In genomic region chr12:78149459-78149858, GRCh38 we compare ENCODE assay signal across 17 cellular contexts.
DNase-seq lines count a peak whose midpoint lies in the region; ATAC-seq and TF ChIP-seq lines count a peak whose summit lies in the region.
"Had no signal": no experiment of that assay in that cellular context is flagged by ENCODE, and none has a peak within 500 bp of the region (broad histone marks: within the 10 kb centered on the region; RNA-seq: fewer than 3 reads in every experiment).

No MANE protein-coding gene starts in this region.

- no peaks in the 10 kb centered on the region for H3K9me3 ChIP-seq in PC-3 (ENCODE audit: low read length)

- H3K4me3 ChIP-seq in PC-3 (ENCODE audit: low read length) = no peak overlapping the region
- H3K4me3 ChIP-seq: PC-9 had no signal

- no peak overlapping the region for H3K4me3 Mint-ChIP-seq in chondrocyte (ENCODE audit: unreplicated experiment)
- no peak overlapping the region for H3K4me3 Mint-ChIP-seq in stimulated activated naive CD8-positive, alpha-beta T cell treated with anti-CD3 and anti-CD28 coated beads, Interleukin-15, amount 100 ng/mL, for 72 hours
- H3K4me3 Mint-ChIP-seq: T-helper 1 cell treated with Interleukin-12 subunit alpha and Interleukin-12 subunit beta and Interleukin-4 antibody, amounts not matched to agents 30 μg/mL and 1 μg/mL, for 36 hours had no signal

- no peak overlapping the region for H3K4me2 ChIP-seq in PC-3 (ENCODE audit: low read length)
- H3K4me2 ChIP-seq: PC-9 had no signal

- H3K27me3 Mint-ChIP-seq in chondrocyte (ENCODE audit: low read depth) = no peaks in the 10 kb centered on the region
- no peaks in the 10 kb centered on the region for H3K27me3 Mint-ChIP-seq in stimulated activated naive CD8-positive, alpha-beta T cell treated with anti-CD3 and anti-CD28 coated beads, Interleukin-15, amount 100 ng/mL, for 72 hours

- peaks cover 11% of the 10 kb centered on the region for H3K4me1 Mint-ChIP-seq in chondrocyte (ENCODE audit: low read depth)
- no peaks in the 10 kb centered on the region for H3K4me1 Mint-ChIP-seq in stimulated activated naive CD8-positive, alpha-beta T cell treated with anti-CD3 and anti-CD28 coated beads, Interleukin-15, amount 100 ng/mL, for 72 hours

- H3K79me2 ChIP-seq in PC-3 (ENCODE audit: low read length) = no peaks in the 10 kb centered on the region

- no peaks in the 10 kb centered on the region for H3K9me3 Mint-ChIP-seq in chondrocyte (ENCODE audit: low read depth)
- H3K9me3 Mint-ChIP-seq in stimulated activated naive CD8-positive, alpha-beta T cell treated with anti-CD3 and anti-CD28 coated beads, Interleukin-15, amount 100 ng/mL, for 72 hours = no peaks in the 10 kb centered on the region
- H3K9me3 Mint-ChIP-seq: T-helper 1 cell treated with Interleukin-12 subunit alpha and Interleukin-12 subunit beta and Interleukin-4 antibody, amounts not matched to agents 30 μg/mL and 1 μg/mL, for 36 hours had no signal

- DNase-seq in Ammon's horn (ENCODE audit: low spot score) (peak; percentile 15), LHCN-M2 (ENCODE audit: low read depth) (peak; percentile 32), NCI-H2227 treated with DMSO at 0.1 percent for 48 hours (lab: John Stamatoyannopoulos, UW) (peak; percentile 81), chondrocyte (ENCODE audit: low spot score) (no peak), PC-3 (no peak), hypothalamus (lab: John Stamatoyannopoulos, UW) (no peak)
- DNase-seq in stimulated activated naive CD8-positive, alpha-beta T cell treated with anti-CD3 and anti-CD28 coated beads, Interleukin-15, amount 100 ng/mL, for 72 hours = no peak
- DNase-seq: activated CD4-positive, alpha-beta T cell treated with anti-CD3 and anti-CD28 coated beads for 48 hours; activated T-cell treated with anti-CD3 and anti-CD28 coated beads, Interleukin-2, amount 50 U/mL, for 1 hour; Calu3; MV-4-11; PC-9; stimulated activated CD4-positive, alpha-beta T cell treated with anti-CD3 and anti-CD28 coated beads, Interleukin-15, amount 100 ng/mL, for 24 hours had no signal

- no TSS peak for BruUV-seq in PC-3 (replicated peaks; lab: Mats Ljungman, UMichigan)

- H3K27ac ChIP-seq in PC-3 (ENCODE audit: low read length) = no peak overlapping the region
- H3K27ac ChIP-seq: PC-9 had no signal

- H2AFZ ChIP-seq in PC-3 (ENCODE audit: low read length) = no peak overlapping the region
- H2AFZ ChIP-seq: PC-9 had no signal

- ATAC-seq in PC-3 (no peak), GM21529 (IDR thresholded peaks at IDR 0.05; ENCODE audit: unreplicated experiment) (no peak)
- no peak for ATAC-seq in stimulated activated naive CD8-positive, alpha-beta T cell treated with anti-CD3 and anti-CD28 coated beads, Interleukin-15, amount 100 ng/mL, for 72 hours
- ATAC-seq: HepG2 had no signal

- no peaks in the 10 kb centered on the region for H3K4me1 ChIP-seq in PC-3 (ENCODE audit: insufficient read depth, low read length)

- no peaks in the 10 kb centered on the region for H3K27me3 ChIP-seq in PC-3 (ENCODE audit: low read length)

- H3K9ac ChIP-seq in PC-3 (ENCODE audit: low read length) = no peak overlapping the region

- H3K27ac Mint-ChIP-seq in chondrocyte (ENCODE audit: unreplicated experiment) = peak overlapping the region; percentile 49
- H3K27ac Mint-ChIP-seq in stimulated activated naive CD8-positive, alpha-beta T cell treated with anti-CD3 and anti-CD28 coated beads, Interleukin-15, amount 100 ng/mL, for 72 hours = no peak overlapping the region
- H3K27ac Mint-ChIP-seq: progenitor cell of endocrine pancreas; T-helper 1 cell treated with Interleukin-12 subunit alpha and Interleukin-12 subunit beta and Interleukin-4 antibody, amounts not matched to agents 30 μg/mL and 1 μg/mL, for 36 hours had no signal

- no peak for TF ChIP-seq CTCF in chondrocyte (IDR thresholded peaks at IDR 0.05)
- no peak for TF ChIP-seq CTCF in PC-3 (conservative IDR thresholded peaks at IDR 0.05; ENCODE audit: low read depth, low read length)

- H3K36me3 Mint-ChIP-seq in chondrocyte (ENCODE audit: low read depth) = peaks cover 1% of the 10 kb centered on the region

- no peaks in the 10 kb centered on the region for H3F3A ChIP-seq in PC-3 (ENCODE audit: low read length, unreplicated experiment)

- CTCF ChIA-PET in PC-3 (lab: Charles Lee) = no interaction called here

- H3K9me2 ChIP-seq in PC-3 (replicated peaks; ENCODE audit: low read length) = no peaks in the 10 kb centered on the region

- H4K20me1 ChIP-seq in PC-3 (ENCODE audit: low read length) = no peaks in the 10 kb centered on the region

- H3K36me3 ChIP-seq in PC-3 (ENCODE audit: low read depth, low read length) = no peaks in the 10 kb centered on the region

- intact Hi-C loops in PC-3 (cut with micrococcal nuclease) = no loop called here

- POLR2A ChIA-PET in PC-3 (lab: Charles Lee; ENCODE audit: unreplicated experiment) = no interaction called here

Comparison
In these comparisons a context has a peak if more than half of its experiments do, and no peak if none do; other contexts are left out.
1. DNase-seq: peak in Ammon's horn (single experiment), LHCN-M2 (single experiment) and NCI-H2227 treated with DMSO at 0.1 percent for 48 hours (single experiment); none in chondrocyte (single experiment), PC-3 (single experiment), hypothalamus (0 of 51) and stimulated activated naive CD8-positive, alpha-beta T cell treated with anti-CD3 and anti-CD28 coated beads, Interleukin-15, amount 100 ng/mL, for 72 hours (0 of 2).